1 cellular context compared by ENCODE assay signal in the genomic region with DNA sequence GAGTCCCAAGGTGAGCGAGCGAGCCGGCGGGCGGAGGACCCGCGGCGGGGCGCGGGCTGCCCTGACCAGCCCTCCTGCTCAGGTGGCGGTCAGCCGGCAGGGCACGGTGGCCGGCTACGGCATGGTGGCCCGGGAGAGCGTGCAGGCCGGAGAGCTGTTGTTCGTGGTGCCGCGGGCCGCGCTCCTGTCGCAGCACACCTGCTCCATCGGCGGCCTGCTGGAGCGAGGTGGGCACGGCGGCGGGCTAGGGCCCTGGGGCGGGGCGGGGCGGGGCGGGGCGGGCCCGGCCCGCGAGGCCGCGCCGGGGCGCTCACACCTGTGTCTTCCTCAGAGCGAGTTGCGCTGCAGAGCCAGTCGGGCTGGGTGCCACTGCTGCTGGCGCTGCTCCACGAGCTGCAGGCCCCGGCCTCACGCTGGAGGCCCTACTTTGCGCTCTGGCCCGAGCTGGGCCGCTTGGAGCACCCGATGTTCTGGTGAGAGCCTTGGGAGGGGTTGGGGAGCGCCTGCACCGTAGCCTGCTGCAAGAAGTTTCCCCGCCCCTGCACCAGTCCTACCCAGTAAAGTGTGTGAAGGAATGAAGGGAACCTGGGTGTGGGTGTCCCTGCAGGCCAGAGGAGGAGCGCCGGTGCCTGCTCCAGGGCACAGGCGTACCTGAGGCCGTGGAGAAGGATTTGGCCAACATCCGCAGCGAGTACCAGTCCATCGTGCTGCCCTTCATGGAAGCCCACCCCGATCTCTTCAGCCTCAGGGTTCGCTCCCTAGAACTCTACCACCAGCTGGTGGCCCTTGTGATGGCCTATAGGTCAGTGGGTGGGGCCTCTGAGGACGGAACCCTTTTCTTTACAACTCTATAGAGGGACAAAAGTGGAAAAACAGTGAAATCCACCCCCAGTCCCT.
A peak's percentile ranks its signal among the peaks of the same experiment; 100 is the strongest.
TF ChIP-seq lines count a peak whose summit lies in the region.

No MANE protein-coding gene starts in this region.

TF ChIP-seq in H1, 55 proteins besides CTCF, POLR2A, EP300 and RAD21:
- TF ChIP-seq TAF1 (IDR thresholded peaks at IDR 0.05; ENCODE audit: low read depth, low read length) (peak; percentile 74), POLR2AphosphoS5 (IDR thresholded peaks at IDR 0.05; ENCODE audit: low read depth, low read length) (peak; percentile 90), SP1 (IDR thresholded peaks at IDR 0.05; ENCODE audit: low read depth, low read length) (no peak)
